ENCODE assay signal across 8 cellular contexts in the genomic region with DNA sequence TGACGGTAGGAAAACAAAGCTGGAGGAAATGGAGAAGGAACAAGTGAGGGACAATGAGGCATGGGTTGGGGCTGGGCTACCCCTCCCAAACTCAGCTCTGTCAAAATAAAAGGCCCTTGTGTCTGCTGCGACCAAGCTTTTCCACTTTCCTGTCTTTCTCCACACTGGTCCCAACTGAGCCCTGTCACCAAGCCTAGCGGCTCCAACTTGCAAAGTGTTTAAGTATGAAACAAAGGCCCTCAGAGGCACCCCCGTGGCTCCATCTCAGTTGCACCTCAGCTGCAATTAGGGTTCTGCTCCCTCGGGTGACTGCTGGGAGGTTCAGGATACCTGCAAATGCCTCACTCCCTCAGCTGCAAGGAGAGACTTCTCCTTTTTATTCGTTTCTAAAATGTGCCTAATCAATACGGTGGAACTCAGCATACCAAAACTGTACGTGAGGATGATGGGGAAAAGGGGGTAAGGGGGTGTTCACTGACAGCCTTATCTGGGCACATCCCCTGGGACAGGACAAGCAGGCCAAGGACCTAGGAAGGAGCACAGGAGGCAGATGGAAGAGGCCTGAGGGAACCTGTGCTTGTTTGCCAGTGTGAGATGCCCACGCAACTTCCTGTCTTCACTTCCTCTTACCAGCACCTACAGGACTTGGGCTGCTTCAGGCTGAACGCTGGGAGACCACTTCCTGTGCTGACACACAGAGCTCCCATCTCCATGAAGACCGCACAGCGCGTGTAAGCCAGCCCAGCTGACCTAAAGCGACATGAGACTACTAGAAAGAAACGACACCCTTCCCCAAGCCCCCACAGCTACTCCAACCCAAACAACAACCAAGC. TPM values are rescaled to one million over a fixed set of nuclear protein-coding genes. Genes with fewer than 3 reads are reported as not detected.
DNase-seq lines count a peak whose midpoint lies in the region; ATAC-seq and TF ChIP-seq lines count a peak whose summit lies in the region.

No MANE protein-coding gene starts in this region.

- peak overlapping the region; percentile 70 for H3K4me3 Mint-ChIP-seq in activated B cell treated with CpG ODN at 0.5 μM for 24 hours
- peak overlapping the region; percentile 78 for H3K4me3 Mint-ChIP-seq in central memory CD8-positive, alpha-beta T cell

- POLR2A ChIA-PET in activated B cell treated with CpG ODN at 0.5 μM for 24 hours (lab: Charles Lee) = interaction anchor here (0.6 to 7.6 kb wide), 21 partner anchors 9 to 482 kb away, joined by 3 to 200 read pairs (median 6); a partner anchor contains a TSS

- H3K27ac Mint-ChIP-seq in activated B cell treated with CpG ODN at 0.5 μM for 24 hours = peak overlapping the region; percentile 99
- H3K27ac Mint-ChIP-seq in central memory CD8-positive, alpha-beta T cell (ENCODE audit: low read depth) = peak overlapping the region; percentile 99

- no peak for TF ChIP-seq CTCF in activated B cell treated with CpG ODN at 0.5 μM for 24 hours (IDR thresholded peaks at IDR 0.05)

- ATAC-seq in GM19035 (IDR thresholded peaks at IDR 0.05; ENCODE audit: unreplicated experiment) (peak; percentile 86), HG03378 (IDR thresholded peaks at IDR 0.05; ENCODE audit: unreplicated experiment) (peak; percentile 54), activated B cell treated with CpG ODN at 0.5 μM for 24 hours (ENCODE audit: low read depth) (peak; percentile 91)
- peak; percentile 92 for ATAC-seq in central memory CD8-positive, alpha-beta T cell (replicated peaks; ENCODE audit: extremely low read depth, poor library complexity, severe bottlenecking)

- H3K36me3 Mint-ChIP-seq in activated B cell treated with CpG ODN at 0.5 μM for 24 hours (ENCODE audit: low read depth) = peaks cover 90% of the 10 kb centered on the region
- peaks cover 79% of the 10 kb centered on the region for H3K36me3 Mint-ChIP-seq in central memory CD8-positive, alpha-beta T cell (ENCODE audit: insufficient read depth)

- DNase-seq in activated B cell treated with CpG ODN at 0.5 μM for 24 hours = peak; percentile 70
- DNase-seq in central memory CD8-positive, alpha-beta T cell (ENCODE audit: low spot score in 2 of 2) = peak; percentile 60 to 76
- DNase-seq in posterior cingulate gyrus = peak in 6 of 10 donors; percentile 23 to 91 (median 39)
- no peak for DNase-seq in NCI-H1092 treated with DMSO at 0.1 percent for 48 hours (lab: John Stamatoyannopoulos, UW)
- no peak for DNase-seq in DMS 273 treated with DMSO at 0.1 percent for 48 hours (lab: John Stamatoyannopoulos, UW)
- no peak for DNase-seq in iPS-NIHi7 (ENCODE audit: extremely low spot score)

- no peaks in the 10 kb centered on the region for H3K27me3 Mint-ChIP-seq in activated B cell treated with CpG ODN at 0.5 μM for 24 hours
- no peaks in the 10 kb centered on the region for H3K27me3 Mint-ChIP-seq in central memory CD8-positive, alpha-beta T cell

- no peaks in the 10 kb centered on the region for H3K9me3 Mint-ChIP-seq in activated B cell treated with CpG ODN at 0.5 μM for 24 hours
- H3K9me3 Mint-ChIP-seq in central memory CD8-positive, alpha-beta T cell = no peaks in the 10 kb centered on the region

- H3K4me1 Mint-ChIP-seq in activated B cell treated with CpG ODN at 0.5 μM for 24 hours = peaks cover 89% of the 10 kb centered on the region
- peaks cover 79% of the 10 kb centered on the region for H3K4me1 Mint-ChIP-seq in central memory CD8-positive, alpha-beta T cell

- CTCF ChIA-PET in activated B cell treated with CpG ODN at 0.5 μM for 24 hours (lab: Charles Lee) = interaction anchor here (1.7 to 7.1 kb wide), 5 partner anchors 9 to 77 kb away, joined by 5 to 276 read pairs (median 11); a partner anchor contains a TSS

- intact Hi-C loops in activated B cell treated with CpG ODN at 0.5 μM for 24 hours (cut with micrococcal nuclease) (loop anchor here (1.0 kb wide), 4 partner anchors 9 to 35 kb away; a partner anchor contains a TSS), posterior cingulate gyrus (cut with DNase I) (no loop called here)

RNA-seq across cellular contexts. Expression of a gene that starts 8.9 kb away (rescaled TPM):
- 32.9 and 34.5 TPM in 2 replicates for total RNA-seq in activated B cell treated with CpG ODN at 0.5 μM for 24 hours

RNA-seq across cellular contexts. Expression of a gene that starts 9.8 kb away (rescaled TPM):
- 52.5 and 64.0 TPM in 2 replicates for total RNA-seq in activated B cell treated with CpG ODN at 0.5 μM for 24 hours

RNA-seq across cellular contexts. Expression of a gene that starts 16.9 kb away (rescaled TPM):
- total RNA-seq in activated B cell treated with CpG ODN at 0.5 μM for 24 hours = 39.3 and 43.8 TPM in 2 replicates

RNA-seq across cellular contexts. Expression of a gene that starts 31.4 kb away (rescaled TPM):
- total RNA-seq in activated B cell treated with CpG ODN at 0.5 μM for 24 hours = 130 and 145 TPM in 2 replicates

RNA-seq across cellular contexts. Expression of a gene that starts 32.3 kb away (rescaled TPM):
- 38.4 and 40.9 TPM in 2 replicates for total RNA-seq in activated B cell treated with CpG ODN at 0.5 μM for 24 hours

Comparison
In these comparisons a context has a peak if more than half of its experiments do, and no peak if none do; other contexts are left out.
1. DNase-seq: peak in activated B cell treated with CpG ODN at 0.5 μM for 24 hours (single experiment), central memory CD8-positive, alpha-beta T cell (2 of 2) and posterior cingulate gyrus (6 of 10); none in NCI-H1092 treated with DMSO at 0.1 percent for 48 hours (single experiment), DMS 273 treated with DMSO at 0.1 percent for 48 hours (single experiment) and iPS-NIHi7 (single experiment).
2. Peak in every context shown above with its lines, with median percentiles within 50 percentile points of each other: ATAC-seq.